ENCODE assay signal across 8 cellular contexts in the genomic region with DNA sequence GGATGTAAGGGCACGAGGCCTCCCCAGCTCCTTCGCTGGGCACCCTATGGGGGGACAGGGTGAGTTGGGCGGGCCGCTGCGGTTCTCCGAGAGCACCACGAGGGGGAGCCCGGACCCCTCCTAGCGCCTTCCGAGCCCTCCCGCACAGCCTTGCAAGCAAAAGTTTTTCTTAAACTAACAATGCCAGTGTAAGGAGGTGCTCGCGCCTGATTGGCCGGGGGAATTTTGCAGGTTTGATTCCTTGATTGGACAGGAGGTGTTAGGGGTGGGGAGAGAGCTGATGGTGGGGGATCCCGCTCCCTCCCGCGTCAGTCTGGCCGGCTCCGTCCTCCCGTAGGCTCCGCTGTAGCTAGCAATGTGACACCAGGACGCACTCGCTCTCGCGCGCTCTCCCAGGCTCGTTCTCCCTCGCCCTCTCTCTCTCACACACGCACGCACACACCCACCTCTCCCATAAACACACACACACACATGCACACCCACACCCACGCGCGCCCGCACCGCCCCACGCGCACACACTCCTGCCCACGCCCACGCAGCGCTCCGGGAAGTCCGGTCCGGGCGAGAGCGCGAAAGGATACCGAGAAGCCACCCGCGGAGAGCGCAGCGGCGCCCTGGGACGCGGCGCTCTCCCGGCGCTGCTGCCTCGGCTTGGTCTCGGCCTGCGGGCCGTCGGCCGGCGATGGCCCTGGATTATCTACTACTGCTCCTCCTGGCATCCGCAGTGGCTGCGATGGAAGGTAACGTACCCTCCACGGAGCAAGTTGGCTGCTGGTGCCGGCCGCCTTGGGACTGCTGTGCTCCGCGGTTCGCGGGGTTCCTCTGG. TPM values are rescaled to one million over a fixed set of nuclear protein-coding genes. Genes with fewer than 3 reads are reported as not detected.
DNase-seq lines count a peak whose midpoint lies in the region; ATAC-seq and TF ChIP-seq lines count a peak whose summit lies in the region.

A gene (plus strand): TSS at position 311 of the 826 bp plus-strand sequence.

- H3K27ac ChIP-seq in mesodermal cell (ENCODE audit: low read depth, low read length, severe bottlenecking): peak within 1 kb of the TSS; percentile 41

- H3K4me1 Mint-ChIP-seq in Caco-2 (ENCODE audit: low read depth, unreplicated experiment) (no peaks in the 10 kb centered on the region), endothelial cell (ENCODE audit: unreplicated experiment) (peaks cover 21% of the 10 kb centered on the region)
- peaks cover 8% of the 10 kb centered on the region for H3K4me1 Mint-ChIP-seq in activated CD4-positive, alpha-beta memory T cell treated with anti-CD3 and anti-CD28 coated beads for 36 hours (ENCODE audit: low read depth)

- POLR2A ChIA-PET in Caco-2 (lab: Charles Lee): interaction anchor here (0.6 kb wide), 1 partner anchor 169 kb away, joined by 3 read pairs; no protein-coding TSS in a partner anchor
- POLR2A ChIA-PET in activated CD4-positive, alpha-beta memory T cell treated with anti-CD3 and anti-CD28 coated beads for 36 hours (lab: Charles Lee): interaction anchor here (1.5 kb wide), 1 partner anchor 83 kb away, joined by 3 read pairs; no protein-coding TSS in a partner anchor

- intact Hi-C loops in Caco-2 (cut with micrococcal nuclease; ENCODE audit: unreplicated experiment): loop anchor here (5.0 to 10.0 kb wide), 2 partner anchors 180 to 193 kb away; no protein-coding TSS in a partner anchor
- intact Hi-C loops in activated CD4-positive, alpha-beta memory T cell treated with anti-CD3 and anti-CD28 coated beads for 36 hours (cut with micrococcal nuclease): loop anchor here (1.0 to 10.0 kb wide), 5 partner anchors 8 to 708 kb away; no protein-coding TSS in a partner anchor

- H3K9me3 ChIP-seq in Caco-2 (no peaks in the 10 kb centered on the region), mesodermal cell (ENCODE audit: control insufficient read depth, low read length) (no peaks in the 10 kb centered on the region)

- H3K9me3 Mint-ChIP-seq in Caco-2 (ENCODE audit: unreplicated experiment): no peaks in the 10 kb centered on the region
- no peaks in the 10 kb centered on the region for H3K9me3 Mint-ChIP-seq in activated CD4-positive, alpha-beta memory T cell treated with anti-CD3 and anti-CD28 coated beads for 36 hours
- H3K9me3 Mint-ChIP-seq in endothelial cell (ENCODE audit: unreplicated experiment): no peaks in the 10 kb centered on the region

- 0 to 1% methylated on average over 40 to 58 of the region's 74 CpGs for WGBS in mesodermal cell (ENCODE audit: insufficient coverage in 2 of 2), 2 experiments

- H3K36me3 ChIP-seq in Caco-2 (ENCODE audit: control insufficient read depth, insufficient read depth, low read length): no peaks in the 10 kb centered on the region
- no peaks in the 10 kb centered on the region for H3K36me3 ChIP-seq in mesodermal cell (ENCODE audit: control insufficient read depth, insufficient read depth, low read length)

- H3K4me3 ChIP-seq in Caco-2 (ENCODE audit: low read depth, low read length): peak within 1 kb of the TSS; percentile 53
- peak within 1 kb of the TSS; percentile 56 for H3K4me3 ChIP-seq in mesodermal cell (ENCODE audit: extremely low read depth, insufficient read depth, low read length, poor library complexity, severe bottlenecking)

- ATAC-seq in GM19452 (IDR thresholded peaks at IDR 0.05; ENCODE audit: unreplicated experiment) (peak; percentile 77), HG03558 (IDR thresholded peaks at IDR 0.05; ENCODE audit: extremely low read depth, unreplicated experiment) (peak; percentile 85)

- H3K27me3 Mint-ChIP-seq in Caco-2 (ENCODE audit: insufficient read depth, unreplicated experiment): peaks cover 21% of the 10 kb centered on the region
- peaks cover 34% of the 10 kb centered on the region for H3K27me3 Mint-ChIP-seq in activated CD4-positive, alpha-beta memory T cell treated with anti-CD3 and anti-CD28 coated beads for 36 hours
- H3K27me3 Mint-ChIP-seq in endothelial cell (ENCODE audit: unreplicated experiment): peaks cover 16% of the 10 kb centered on the region

- peaks cover 3% of the 10 kb centered on the region for H3K27me3 ChIP-seq in Caco-2 (replicated peaks; ENCODE audit: control insufficient read depth, insufficient read depth, low read length)

- H3K4me3 Mint-ChIP-seq in Caco-2 (ENCODE audit: unreplicated experiment) (peak within 1 kb of the TSS; percentile 96), endothelial cell (ENCODE audit: unreplicated experiment) (peak within 1 kb of the TSS; percentile 98)
- peak within 1 kb of the TSS; percentile 77 for H3K4me3 Mint-ChIP-seq in activated CD4-positive, alpha-beta memory T cell treated with anti-CD3 and anti-CD28 coated beads for 36 hours

- H3K36me3 Mint-ChIP-seq in Caco-2 (ENCODE audit: insufficient read depth, unreplicated experiment) (no peaks in the 10 kb centered on the region), endothelial cell (ENCODE audit: low read depth, unreplicated experiment) (no peaks in the 10 kb centered on the region)
- H3K36me3 Mint-ChIP-seq in activated CD4-positive, alpha-beta memory T cell treated with anti-CD3 and anti-CD28 coated beads for 36 hours: no peaks in the 10 kb centered on the region

- CTCF ChIA-PET in Caco-2 (lab: Charles Lee): interaction anchor here (0.5 to 2.4 kb wide), 20 partner anchors 10 to 1276 kb away, joined by 3 to 12 read pairs (median 3); no protein-coding TSS in a partner anchor
- CTCF ChIA-PET in activated CD4-positive, alpha-beta memory T cell treated with anti-CD3 and anti-CD28 coated beads for 36 hours (lab: Charles Lee): interaction anchor here (0.6 to 2.0 kb wide), 26 partner anchors 9 to 1254 kb away, joined by 3 to 22 read pairs (median 4); no protein-coding TSS in a partner anchor

- H3K27ac Mint-ChIP-seq in Caco-2 (ENCODE audit: unreplicated experiment): no peak within 1 kb of the TSS
- H3K27ac Mint-ChIP-seq in activated CD4-positive, alpha-beta memory T cell treated with anti-CD3 and anti-CD28 coated beads for 36 hours: no peak within 1 kb of the TSS
- H3K27ac Mint-ChIP-seq in endothelial cell (ENCODE audit: unreplicated experiment): peak within 1 kb of the TSS; percentile 74

- no TSS peak for BruUV-seq in Caco-2 (replicated peaks; lab: Mats Ljungman, UMichigan)

- H3K4me1 ChIP-seq in Caco-2 (no peaks in the 10 kb centered on the region; the same call in 1 of the 2 replicates), mesodermal cell (ENCODE audit: control insufficient read depth, insufficient read depth, low read length, poor library complexity, severe bottlenecking) (peaks cover 16% of the 10 kb centered on the region)

- TF ChIP-seq CTCF in Caco-2 (IDR thresholded peaks at IDR 0.05; ENCODE audit: insufficient read depth in 1 of 2, low read depth in 1 of 2, low read length in 1 of 2, severe bottlenecking in 1 of 2, unreplicated experiment in 1 of 2) (peak; percentile 86 to 94), endothelial cell (IDR thresholded peaks at IDR 0.05; ENCODE audit: unreplicated experiment) (peak; percentile 87)

- peak; percentile 83 to 88 for DNase-seq in Caco-2
- peak; percentile 87 for DNase-seq in NCI-H524 treated with DMSO at 0.1 percent for 48 hours (lab: John Stamatoyannopoulos, UW)
- DNase-seq in activated CD4-positive, alpha-beta memory T cell treated with anti-CD3 and anti-CD28 coated beads for 36 hours: peak; percentile 81
- peak; percentile 87 for DNase-seq in endothelial cell (ENCODE audit: low spot score)
- peak; percentile 85 for DNase-seq in stimulated activated CD8-positive, alpha-beta memory T cell treated with anti-CD3 and anti-CD28 coated beads, Interleukin-4, amount 100 ng/mL, for 48 hours

RNA-seq across cellular contexts. Expression of the gene that starts here (rescaled TPM):
- total RNA-seq in Caco-2 (2022) (2.3 and 4.6 TPM in 2 replicates), endothelial cell (ENCODE audit: unreplicated experiment) (5.7 TPM)
- 1 to 10 TPM; 1.3 TPM for total RNA-seq in activated CD4-positive, alpha-beta memory T cell treated with anti-CD3 and anti-CD28 coated beads for 36 hours
- polyA plus RNA-seq in mesodermal cell (2013, experiment 1 of 2): 7.2 TPM
- polyA plus RNA-seq in mesodermal cell (2013, experiment 2 of 2): 5.7 TPM

Comparison
In these comparisons a context has a peak if more than half of its experiments do, and no peak if none do; other contexts are left out.
1. Peak in every context shown above with its lines: DNase-seq, ATAC-seq, H3K4me3 ChIP-seq and H3K27ac ChIP-seq.